In the genomic region with DNA sequence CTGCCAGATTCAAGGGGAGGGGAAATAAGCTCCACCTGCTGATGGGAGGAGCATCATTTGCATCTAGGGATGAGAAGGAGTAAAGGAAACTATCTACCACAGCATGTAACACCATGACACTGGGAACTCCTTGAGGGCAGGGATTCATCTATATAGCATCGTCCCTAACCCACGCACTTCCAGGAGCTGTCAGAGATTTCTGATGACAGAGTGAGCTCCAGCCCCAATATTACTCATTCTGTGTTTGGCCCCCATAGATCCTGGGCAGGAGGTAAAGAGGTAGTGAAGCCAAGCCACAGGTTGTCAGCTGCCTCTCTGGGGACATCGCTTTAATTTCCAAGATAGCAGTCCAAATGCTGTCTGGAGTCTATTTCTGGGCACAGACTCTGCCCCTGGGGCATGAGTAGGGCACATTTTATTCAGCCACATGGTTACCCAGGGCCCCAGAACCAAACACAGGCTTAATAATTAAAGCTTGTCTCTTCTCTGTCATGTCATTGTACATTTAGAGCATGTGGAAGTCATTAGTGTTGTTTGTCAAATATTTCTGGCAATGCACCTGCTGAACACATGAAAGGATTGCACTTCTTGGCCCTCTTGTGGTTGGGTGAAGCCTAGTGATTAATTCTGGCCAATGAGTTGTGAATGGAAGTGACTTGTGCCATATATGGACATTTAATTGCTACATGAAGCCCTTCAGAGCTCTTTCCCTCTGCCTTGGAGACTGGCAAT, we compare ENCODE assay signal across 9 cellular contexts.
DNase-seq lines count a peak whose midpoint lies in the region; ATAC-seq, FAIRE-seq and TF ChIP-seq lines count a peak whose summit lies in the region.
"Had no signal": no experiment of that assay in that cellular context is flagged by ENCODE, and none has a peak within 500 bp of the region (broad histone marks: within the 10 kb centered on the region; RNA-seq: fewer than 3 reads in every experiment).

No MANE protein-coding gene starts in this region.

- no peak overlapping the region for H3K27ac ChIP-seq in K562 (ENCODE audit: extremely low read depth, low read depth, low read length)
- H3K27ac ChIP-seq in upper lobe of right lung, result no peak overlapping the region

- H3K27me3 Mint-ChIP-seq in activated naive CD8-positive, alpha-beta T cell treated with anti-CD3 and anti-CD28 coated beads, Interleukin-2, amount 50 U/mL, for 24 hours, result peaks cover 24% of the 10 kb centered on the region
- H3K27me3 Mint-ChIP-seq in activated naive CD8-positive, alpha-beta T cell treated with anti-CD3 and anti-CD28 coated beads for 36 hours, result peaks cover 25% of the 10 kb centered on the region

- no peaks in the 10 kb centered on the region for H4K20me1 ChIP-seq in K562 (replicated peaks; ENCODE audit: control insufficient read depth, insufficient read depth, low read length)

- no peak for TF ChIP-seq EP300 in K562 (IDR thresholded peaks at IDR 0.05; ENCODE audit: low read length)

- H3K9me3 Mint-ChIP-seq in activated naive CD8-positive, alpha-beta T cell treated with anti-CD3 and anti-CD28 coated beads, Interleukin-2, amount 50 U/mL, for 24 hours, result peaks cover 5% of the 10 kb centered on the region
- H3K9me3 Mint-ChIP-seq in activated naive CD8-positive, alpha-beta T cell treated with anti-CD3 and anti-CD28 coated beads for 36 hours, result no peaks in the 10 kb centered on the region

- H3K4me1 ChIP-seq in K562 (replicated peaks in 1 of 2; ENCODE audit: control insufficient read depth in 2 of 2, insufficient read depth in 2 of 2, low read length in 2 of 2), result no peaks in the 10 kb centered on the region
- H3K4me1 ChIP-seq in upper lobe of right lung, result no peaks in the 10 kb centered on the region

- H3K4me2 ChIP-seq in K562 (ENCODE audit: insufficient read depth, low read length), result no peak overlapping the region

- in situ Hi-C loops in K562 (cut with MboI), result no loop called here

- H3K4me1 Mint-ChIP-seq in activated naive CD8-positive, alpha-beta T cell treated with anti-CD3 and anti-CD28 coated beads, Interleukin-2, amount 50 U/mL, for 24 hours, result no peaks in the 10 kb centered on the region
- H3K4me1 Mint-ChIP-seq in activated naive CD8-positive, alpha-beta T cell treated with anti-CD3 and anti-CD28 coated beads for 36 hours, result no peaks in the 10 kb centered on the region

- CTCF ChIA-PET in K562 (lab: Yijun Ruan, JAX; ENCODE audit: low intra/inter-chr PET ratio), result no interaction called here

- no peaks in the 10 kb centered on the region; a peak in 1 of 5 replicates for H3K27me3 ChIP-seq in K562 (ENCODE audit: control insufficient read depth in 2 of 2, insufficient read depth in 2 of 2, low read length in 2 of 2)
- no peaks in the 10 kb centered on the region for H3K27me3 ChIP-seq in upper lobe of right lung

- H3K9me1 ChIP-seq in K562 (ENCODE audit: control insufficient read depth, insufficient read depth, low read length), result no peaks in the 10 kb centered on the region

- intact Hi-C loops in K562 (cut with micrococcal nuclease), result no loop called here
- intact Hi-C loops in upper lobe of right lung (cut with DNase I), result no loop called here

- POLR2A ChIA-PET in K562 (lab: Yijun Ruan, JAX), result interaction anchor here (0.6 to 1.9 kb wide), 4 partner anchors 10 to 53 kb away, joined by 3 to 5 read pairs (median 3); no protein-coding TSS in a partner anchor

- BruUV-seq in K562 (replicated peaks; lab: Mats Ljungman, UMichigan), result no TSS peak

- no peak for FAIRE-seq in K562 (lab: Jason Lieb, UNC)

- H3K4me3 ChIP-seq in K562, result no peak overlapping the region
- H3K4me3 ChIP-seq in upper lobe of right lung, result no peak overlapping the region

- no peak overlapping the region for H3K9ac ChIP-seq in K562 (ENCODE audit: insufficient read depth in 1 of 2, low read depth in 2 of 2, low read length in 2 of 2)

- H3K9me3 ChIP-seq in K562 (replicated peaks; ENCODE audit: control insufficient read depth, insufficient read depth, low read depth, low read length), result no peaks in the 10 kb centered on the region
- no peaks in the 10 kb centered on the region for H3K9me3 ChIP-seq in upper lobe of right lung

- no peak overlapping the region for H3K27ac Mint-ChIP-seq in activated naive CD8-positive, alpha-beta T cell treated with anti-CD3 and anti-CD28 coated beads, Interleukin-2, amount 50 U/mL, for 24 hours
- no peak overlapping the region for H3K27ac Mint-ChIP-seq in activated naive CD8-positive, alpha-beta T cell treated with anti-CD3 and anti-CD28 coated beads for 36 hours

- H3K79me2 ChIP-seq in K562 (ENCODE audit: control insufficient read depth, insufficient read depth, low read length), result no peaks in the 10 kb centered on the region

- TF ChIP-seq POLR2A in K562 (conservative IDR thresholded peaks at IDR 0.05), result no peak

- peak in 2 of 3 experiments; percentile 24 to 43; a peak in 3 of 6 replicates for TF ChIP-seq CTCF in K562 (IDR thresholded peaks at IDR 0.05 in 2 of 3, conservative IDR thresholded peaks at IDR 0.05 in 1 of 3; ENCODE audit: insufficient read depth in 2 of 3, low read depth in 1 of 3, low read length in 3 of 3)
- TF ChIP-seq CTCF in upper lobe of right lung (IDR thresholded peaks at IDR 0.05), result peak; percentile 13

- 0% methylated on average over 3 of the region's 3 CpGs for WGBS in K562 (ENCODE audit: insufficient coverage, low coverage, missing lambda C conversion rate)

- no peak overlapping the region for H3K4me3 Mint-ChIP-seq in activated naive CD8-positive, alpha-beta T cell treated with anti-CD3 and anti-CD28 coated beads, Interleukin-2, amount 50 U/mL, for 24 hours
- H3K4me3 Mint-ChIP-seq in activated naive CD8-positive, alpha-beta T cell treated with anti-CD3 and anti-CD28 coated beads for 36 hours, result no peak overlapping the region

- TF ChIP-seq RAD21 in K562 (CRISPR knock-in tag; conservative IDR thresholded peaks at IDR 0.05 in 1 of 2, IDR thresholded peaks at IDR 0.05 in 1 of 2), result peak in 1 of 2 experiments; percentile 32; a peak in 1 of 4 replicates

- no peak overlapping the region for H2AFZ ChIP-seq in K562 (ENCODE audit: low read depth, low read length)

- ATAC-seq in activated naive CD8-positive, alpha-beta T cell treated with anti-CD3 and anti-CD28 coated beads, Interleukin-2, amount 50 U/mL, for 24 hours, result peak; percentile 24
- ATAC-seq in K562, result peak; percentile 66
- peak; percentile 68 for ATAC-seq in upper lobe of right lung

- no peaks in the 10 kb centered on the region for H3K36me3 Mint-ChIP-seq in activated naive CD8-positive, alpha-beta T cell treated with anti-CD3 and anti-CD28 coated beads, Interleukin-2, amount 50 U/mL, for 24 hours (ENCODE audit: low read depth)
- H3K36me3 Mint-ChIP-seq in activated naive CD8-positive, alpha-beta T cell treated with anti-CD3 and anti-CD28 coated beads for 36 hours, result peaks cover 2% of the 10 kb centered on the region

- no peak for DNase-seq in activated naive CD8-positive, alpha-beta T cell treated with anti-CD3 and anti-CD28 coated beads, Interleukin-2, amount 50 U/mL, for 24 hours
- DNase-seq in activated naive CD8-positive, alpha-beta T cell treated with anti-CD3 and anti-CD28 coated beads for 36 hours, result no peak
- peak; percentile 100 for DNase-seq in NCI-H2029 (lab: John Stamatoyannopoulos, UW)
- DNase-seq in K562 (ENCODE audit: extremely low read depth in 1 of 4, low spot score in 3 of 4), result peak in 1 of 4 experiments; percentile 12
- DNase-seq in upper lobe of right lung, result no peak
- DNase-seq in activated CD4-positive, alpha-beta T cell treated with anti-CD3 and anti-CD28 coated beads, Interleukin-2, amount 50 U/mL, for 48 hours, result no peak
- no peak for DNase-seq in HCEC 1CT
- no peak for DNase-seq in stimulated activated naive CD4-positive, alpha-beta T cell (lab: John Stamatoyannopoulos, UW)
- DNase-seq: activated CD4-positive, alpha-beta T cell treated with anti-CD3 and anti-CD28 coated beads, Interleukin-2, amount 50 U/mL, for 4 hours had no signal

- H3K36me3 ChIP-seq in K562 (ENCODE audit: control insufficient read depth, insufficient read depth, low read length) (no peaks in the 10 kb centered on the region), upper lobe of right lung (no peaks in the 10 kb centered on the region)

TF ChIP-seq in K562, 482 proteins besides CTCF, POLR2A, EP300 and RAD21 (continues in another document):
- TF ChIP-seq SMARCE1 (IDR thresholded peaks at IDR 0.05) (no peak), SMC3 (conservative IDR thresholded peaks at IDR 0.05; ENCODE audit: insufficient read depth, low read depth, low read length) (0 out of 2 replicates have a peak, but pooled peaks have one; percentile 26), ZNF609 (CRISPR knock-in tag; IDR thresholded peaks at IDR 0.05; ENCODE audit: borderline replicate concordance) (no peak), HSF4 (CRISPR knock-in tag; IDR thresholded peaks at IDR 0.05; ENCODE audit: borderline replicate concordance) (no peak), MCM3 (IDR thresholded peaks at IDR 0.05) (no peak), SRF (CRISPR knock-in tag; IDR thresholded peaks at IDR 0.05) (peak in 1 of 2 experiments; percentile 93; a peak in 2 of 4 replicates)
